12 cellular contexts compared by ENCODE assay signal in the genomic region with DNA sequence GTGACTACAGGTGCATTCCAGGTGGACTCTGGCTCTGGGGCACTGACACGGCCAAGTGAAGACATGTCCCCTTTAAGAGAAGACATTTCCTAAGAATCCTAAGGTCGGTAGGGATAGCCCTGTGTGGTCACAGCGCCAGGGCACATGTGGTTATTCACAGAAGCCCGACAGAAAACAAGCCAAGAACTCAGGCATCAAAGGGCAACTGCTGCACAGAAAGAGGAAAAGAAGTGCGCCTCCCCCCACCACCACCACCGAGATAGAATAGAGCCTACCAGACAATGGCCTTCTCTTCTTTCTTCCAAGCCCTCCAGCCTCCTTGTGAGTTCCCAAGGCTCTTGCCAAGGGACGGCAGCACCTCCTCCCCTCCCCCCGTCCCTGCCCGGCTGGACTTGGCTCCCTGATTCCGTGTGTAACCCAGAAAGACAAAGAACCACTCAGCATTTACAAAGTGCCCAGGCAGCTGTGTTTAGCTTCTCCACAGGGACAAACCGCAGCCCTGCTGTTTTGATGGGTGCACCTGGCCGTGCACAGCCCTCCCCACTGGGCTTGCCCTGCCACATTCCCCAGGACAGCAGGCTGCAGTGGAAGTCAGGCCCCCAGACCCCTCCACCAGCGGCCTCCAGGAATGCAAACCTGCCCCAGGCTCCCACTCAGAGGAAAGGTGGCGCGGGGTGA. TPM values are rescaled to one million over a fixed set of nuclear protein-coding genes. Genes with fewer than 3 reads are reported as not detected.
DNase-seq lines count a peak whose midpoint lies in the region; ATAC-seq and TF ChIP-seq lines count a peak whose summit lies in the region.
"Had no signal": no experiment of that assay in that cellular context is flagged by ENCODE, and none has a peak within 500 bp of the region (broad histone marks: within the 10 kb centered on the region; RNA-seq: fewer than 3 reads in every experiment).

No MANE protein-coding gene starts in this region.

- no peaks in the 10 kb centered on the region for H3K9me3 ChIP-seq in hepatocyte (ENCODE audit: low read depth)
- no peaks in the 10 kb centered on the region for H3K9me3 ChIP-seq in left ventricle myocardium inferior (replicated peaks)
- H3K9me3 ChIP-seq: sigmoid colon had no signal

- H3K4me1 ChIP-seq in hepatocyte (ENCODE audit: insufficient read depth) (peaks cover 14% of the 10 kb centered on the region), left ventricle myocardium inferior (no peaks in the 10 kb centered on the region)

- peaks cover 3% of the 10 kb centered on the region for H3K79me2 ChIP-seq in hepatocyte

- DNase-seq in H4 (ENCODE audit: low spot score) (peak; percentile 39), NCI-H510A treated with DMSO at 0.1 percent for 48 hours (lab: John Stamatoyannopoulos, UW) (peak; percentile 57), hepatocyte (ENCODE audit: low spot score) (no peak), posterior cingulate gyrus (peak in 9 of 10 donors; percentile 23 to 87 (median 44)), left ventricle myocardium inferior (no peak), AG08396 (ENCODE audit: low spot score) (no peak), NCI-H1694 (lab: John Stamatoyannopoulos, UW) (no peak)
- DNase-seq: sigmoid colon; stimulated activated naive CD8-positive, alpha-beta T cell treated with anti-CD3 and anti-CD28 coated beads, Interleukin-15, Interleukin-2, amounts not matched to agents 100 U/mL and 50 U/mL, for 24 hours had no signal

- H2AFZ ChIP-seq in hepatocyte: no peak overlapping the region

- H3K4me2 ChIP-seq in hepatocyte: no peak overlapping the region

- H3K27me3 ChIP-seq in hepatocyte (no peaks in the 10 kb centered on the region), left ventricle myocardium inferior (ENCODE audit: low read depth) (peaks cover 69% of the 10 kb centered on the region)

- H3K4me3 ChIP-seq in hepatocyte: no peak overlapping the region
- no peak overlapping the region for H3K4me3 ChIP-seq in left ventricle myocardium inferior
- H3K4me3 ChIP-seq: sigmoid colon had no signal

- H4K20me1 ChIP-seq in hepatocyte (ENCODE audit: insufficient read depth, poor library complexity, severe bottlenecking): peaks cover 4% of the 10 kb centered on the region

- H3K36me3 ChIP-seq in hepatocyte (replicated peaks; ENCODE audit: insufficient read depth, low read depth): no peaks in the 10 kb centered on the region
- H3K36me3 ChIP-seq in left ventricle myocardium inferior: no peaks in the 10 kb centered on the region
- H3K36me3 ChIP-seq: sigmoid colon had no signal

- WGBS in hepatocyte (ENCODE audit: low lambda C conversion rate, missing lambda C conversion rate): 37% methylated on average over 15 of the region's 15 CpGs

- no peaks in the 10 kb centered on the region for H3K9me2 ChIP-seq in hepatocyte (replicated peaks; ENCODE audit: insufficient read depth)

- intact Hi-C loops in posterior cingulate gyrus (cut with DNase I) (no loop called here), left ventricle myocardium inferior (cut with micrococcal nuclease) (no loop called here)

- ATAC-seq in SK-N-SH treated with all-trans-retinoic acid at 6 μM for 48 hours: no peak
- ATAC-seq: activated CD4-positive, CD25-positive, alpha-beta regulatory T cell treated with anti-CD3 and anti-CD28 coated beads, Interleukin-2, amount 50 U/mL, for 24 hours had no signal

- TF ChIP-seq CTCF in hepatocyte (IDR thresholded peaks at IDR 0.05; ENCODE audit: poor library complexity): no peak
- TF ChIP-seq CTCF in left ventricle myocardium inferior (IDR thresholded peaks at IDR 0.05; ENCODE audit: borderline replicate concordance): no peak

- peak overlapping the region; percentile 44 for H3K27ac ChIP-seq in hepatocyte
- H3K27ac ChIP-seq in left ventricle myocardium inferior (replicated peaks): no peak overlapping the region
- H3K27ac ChIP-seq: sigmoid colon had no signal

TF ChIP-seq in SK-N-SH treated with all-trans-retinoic acid at 6 μM for 48 hours, 23 proteins besides CTCF, POLR2A, EP300 and RAD21:
- TF ChIP-seq ESRRG (CRISPR knock-in tag; IDR thresholded peaks at IDR 0.05): no peak
- no peak for TF ChIP-seq ARNTL (CRISPR knock-in tag; IDR thresholded peaks at IDR 0.05; ENCODE audit: borderline replicate concordance, low read depth)
- no peak for TF ChIP-seq RARB (CRISPR knock-in tag; IDR thresholded peaks at IDR 0.05)
- TF ChIP-seq, protein P1, sequence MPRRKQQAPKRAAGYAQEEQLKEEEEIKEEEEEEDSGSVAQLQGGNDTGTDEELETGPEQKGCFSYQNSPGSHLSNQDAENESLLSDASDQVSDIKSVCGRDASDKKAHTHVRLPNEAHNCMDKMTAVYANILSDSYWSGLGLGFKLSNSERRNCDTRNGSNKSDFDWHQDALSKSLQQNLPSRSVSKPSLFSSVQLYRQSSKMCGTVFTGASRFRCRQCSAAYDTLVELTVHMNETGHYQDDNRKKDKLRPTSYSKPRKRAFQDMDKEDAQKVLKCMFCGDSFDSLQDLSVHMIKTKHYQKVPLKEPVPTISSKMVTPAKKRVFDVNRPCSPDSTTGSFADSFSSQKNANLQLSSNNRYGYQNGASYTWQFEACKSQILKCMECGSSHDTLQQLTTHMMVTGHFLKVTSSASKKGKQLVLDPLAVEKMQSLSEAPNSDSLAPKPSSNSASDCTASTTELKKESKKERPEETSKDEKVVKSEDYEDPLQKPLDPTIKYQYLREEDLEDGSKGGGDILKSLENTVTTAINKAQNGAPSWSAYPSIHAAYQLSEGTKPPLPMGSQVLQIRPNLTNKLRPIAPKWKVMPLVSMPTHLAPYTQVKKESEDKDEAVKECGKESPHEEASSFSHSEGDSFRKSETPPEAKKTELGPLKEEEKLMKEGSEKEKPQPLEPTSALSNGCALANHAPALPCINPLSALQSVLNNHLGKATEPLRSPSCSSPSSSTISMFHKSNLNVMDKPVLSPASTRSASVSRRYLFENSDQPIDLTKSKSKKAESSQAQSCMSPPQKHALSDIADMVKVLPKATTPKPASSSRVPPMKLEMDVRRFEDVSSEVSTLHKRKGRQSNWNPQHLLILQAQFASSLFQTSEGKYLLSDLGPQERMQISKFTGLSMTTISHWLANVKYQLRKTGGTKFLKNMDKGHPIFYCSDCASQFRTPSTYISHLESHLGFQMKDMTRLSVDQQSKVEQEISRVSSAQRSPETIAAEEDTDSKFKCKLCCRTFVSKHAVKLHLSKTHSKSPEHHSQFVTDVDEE (CRISPR knock-in tag; IDR thresholded peaks at IDR 0.05): no peak
- TF ChIP-seq BACH2 (CRISPR knock-in tag; IDR thresholded peaks at IDR 0.05; ENCODE audit: borderline replicate concordance): no peak
- TF ChIP-seq TCF4 (CRISPR knock-in tag; IDR thresholded peaks at IDR 0.05; ENCODE audit: borderline replicate concordance): no peak
- TF ChIP-seq, protein P2, sequence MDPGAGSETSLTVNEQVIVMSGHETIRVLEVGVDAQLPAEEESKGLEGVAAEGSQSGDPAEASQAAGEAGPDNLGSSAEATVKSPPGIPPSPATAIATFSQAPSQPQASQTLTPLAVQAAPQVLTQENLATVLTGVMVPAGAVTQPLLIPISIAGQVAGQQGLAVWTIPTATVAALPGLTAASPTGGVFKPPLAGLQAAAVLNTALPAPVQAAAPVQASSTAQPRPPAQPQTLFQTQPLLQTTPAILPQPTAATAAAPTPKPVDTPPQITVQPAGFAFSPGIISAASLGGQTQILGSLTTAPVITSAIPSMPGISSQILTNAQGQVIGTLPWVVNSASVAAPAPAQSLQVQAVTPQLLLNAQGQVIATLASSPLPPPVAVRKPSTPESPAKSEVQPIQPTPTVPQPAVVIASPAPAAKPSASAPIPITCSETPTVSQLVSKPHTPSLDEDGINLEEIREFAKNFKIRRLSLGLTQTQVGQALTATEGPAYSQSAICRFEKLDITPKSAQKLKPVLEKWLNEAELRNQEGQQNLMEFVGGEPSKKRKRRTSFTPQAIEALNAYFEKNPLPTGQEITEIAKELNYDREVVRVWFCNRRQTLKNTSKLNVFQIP (CRISPR knock-in tag; IDR thresholded peaks at IDR 0.05; ENCODE audit: borderline replicate concordance, low read depth): no peak
- TF ChIP-seq ZNF8 (CRISPR knock-in tag; IDR thresholded peaks at IDR 0.05): no peak
- TF ChIP-seq, protein P3, sequence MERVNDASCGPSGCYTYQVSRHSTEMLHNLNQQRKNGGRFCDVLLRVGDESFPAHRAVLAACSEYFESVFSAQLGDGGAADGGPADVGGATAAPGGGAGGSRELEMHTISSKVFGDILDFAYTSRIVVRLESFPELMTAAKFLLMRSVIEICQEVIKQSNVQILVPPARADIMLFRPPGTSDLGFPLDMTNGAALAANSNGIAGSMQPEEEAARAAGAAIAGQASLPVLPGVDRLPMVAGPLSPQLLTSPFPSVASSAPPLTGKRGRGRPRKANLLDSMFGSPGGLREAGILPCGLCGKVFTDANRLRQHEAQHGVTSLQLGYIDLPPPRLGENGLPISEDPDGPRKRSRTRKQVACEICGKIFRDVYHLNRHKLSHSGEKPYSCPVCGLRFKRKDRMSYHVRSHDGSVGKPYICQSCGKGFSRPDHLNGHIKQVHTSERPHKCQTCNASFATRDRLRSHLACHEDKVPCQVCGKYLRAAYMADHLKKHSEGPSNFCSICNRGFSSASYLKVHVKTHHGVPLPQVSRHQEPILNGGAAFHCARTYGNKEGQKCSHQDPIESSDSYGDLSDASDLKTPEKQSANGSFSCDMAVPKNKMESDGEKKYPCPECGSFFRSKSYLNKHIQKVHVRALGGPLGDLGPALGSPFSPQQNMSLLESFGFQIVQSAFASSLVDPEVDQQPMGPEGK (CRISPR knock-in tag; IDR thresholded peaks at IDR 0.05; ENCODE audit: borderline replicate concordance): no peak
TF ChIP-seq in SK-N-SH treated with all-trans-retinoic acid at 6 μM for 48 hours: peak in this region for 0.

RNA-seq across cellular contexts. Expression of a gene that starts 30.2 kb away (rescaled TPM):
- total RNA-seq in H4 (2014; rRNA removed; shearing (Covaris generic)): 0.10 TPM in 1 of 2 replicates, not detected in the other
- total RNA-seq in hepatocyte (113 and 121 TPM in 2 replicates), left ventricle myocardium inferior (not detected)
- polyA plus RNA-seq in hepatocyte: 50.8 and 65.9 TPM in 2 replicates
- total RNA-seq: glomerular endothelial cell had no signal

RNA-seq across cellular contexts. Expression of a gene that starts 51.7 kb away (rescaled TPM):
- 38.8 and 39.6 TPM in 2 replicates for total RNA-seq in H4 (2014; rRNA removed; shearing (Covaris generic))
- total RNA-seq in hepatocyte (25.6 and 26.6 TPM in 2 replicates), left ventricle myocardium inferior (8.8 TPM)
- 14.2 and 17.2 TPM in 2 replicates for polyA plus RNA-seq in hepatocyte

Comparison
In these comparisons a context has a peak if more than half of its experiments do, and no peak if none do; other contexts are left out.
1. DNase-seq: peak in H4 (single experiment), NCI-H510A treated with DMSO at 0.1 percent for 48 hours (single experiment) and posterior cingulate gyrus (9 of 10); none in hepatocyte (single experiment), left ventricle myocardium inferior (single experiment), AG08396 (single experiment) and NCI-H1694 (single experiment).
2. RNA of a gene that starts 30.2 kb away (total RNA-seq): 113 to 121 TPM in hepatocyte; not detected in left ventricle myocardium inferior (single experiment) and 0.10 TPM in H4; every median in the first group is over 10 times any median in the second.